8 cellular contexts compared by ENCODE assay signal in genomic region chr1:211632808-211633522, GRCh38. TPM values are rescaled to one million over a fixed set of nuclear protein-coding genes. Genes with fewer than 3 reads are reported as not detected.
DNase-seq lines count a peak whose midpoint lies in the region; ATAC-seq and TF ChIP-seq lines count a peak whose summit lies in the region.

No MANE protein-coding gene starts in this region.

- intact Hi-C loops in heart right ventricle (cut with DNase I) = loop anchor here in 1 of 10 donors (5.0 kb wide), 1 partner anchor 56 kb away; the partner anchor contains the start of gene SLC30A1

- H3K27me3 ChIP-seq in heart right ventricle = no peaks in the 10 kb centered on the region

- H3K9me3 ChIP-seq in heart right ventricle = no peaks in the 10 kb centered on the region

- 32 to 45% methylated on average over 13 of the region's 13 CpGs for WGBS in heart right ventricle, 2 donors

- H3K4me1 ChIP-seq in heart right ventricle = peaks cover 0 to 45% (median 21%) of the 10 kb centered on the region in 9 donors

- ATAC-seq in GM18909 (IDR thresholded peaks at IDR 0.05; ENCODE audit: poor library complexity, unreplicated experiment) (peak; percentile 38), SK-N-SH treated with all-trans-retinoic acid at 6 μM for 48 hours (peak; percentile 64), heart right ventricle (peak; percentile 72 to 87 (median 79)), HG03469 (IDR thresholded peaks at IDR 0.05; ENCODE audit: unreplicated experiment) (no peak), HG02571 (IDR thresholded peaks at IDR 0.05; ENCODE audit: unreplicated experiment) (no peak), HG03565 (IDR thresholded peaks at IDR 0.05; ENCODE audit: unreplicated experiment) (no peak)

- TF ChIP-seq CTCF in heart right ventricle (IDR thresholded peaks at IDR 0.05) = no peak

- H3K27ac ChIP-seq in heart right ventricle = peak overlapping the region; percentile 47 to 88 (median 73)

- H3K4me3 ChIP-seq in heart right ventricle (no peak overlapping the region), skeletal muscle cell (ENCODE audit: low read depth, low read length) (no peak overlapping the region)

- no peaks in the 10 kb centered on the region for H3K36me3 ChIP-seq in heart right ventricle

- DNase-seq in heart right ventricle (peak; percentile 63 to 70), skeletal muscle cell (ENCODE audit: low read depth) (peak; percentile 64), T-helper 1 cell (no peak)

TF ChIP-seq in SK-N-SH treated with all-trans-retinoic acid at 6 μM for 48 hours, 23 proteins besides CTCF, POLR2A, EP300 and RAD21:
- TF ChIP-seq TOX (CRISPR knock-in tag; IDR thresholded peaks at IDR 0.05; ENCODE audit: borderline replicate concordance) (no peak), OSR1 (CRISPR knock-in tag; IDR thresholded peaks at IDR 0.05) (0 out of 2 replicates have a peak, but pooled peaks have one; percentile 41)
TF ChIP-seq in SK-N-SH treated with all-trans-retinoic acid at 6 μM for 48 hours: peak in this region for 1.

RNA-seq across cellular contexts. Expression of gene NEK2, which starts 42.5 kb away (rescaled TPM):
- total RNA-seq in heart right ventricle = 1 to 10 TPM in 2 of 10 donors, under 1 TPM in 3, not detected in 5; 0.12 to 2.1 (median 0.23) TPM
- polyA plus RNA-seq in heart right ventricle = under 1 TPM in 1 of 2 donors, not detected in 1; 0.04 TPM

RNA-seq across cellular contexts. Expression of gene SLC30A1, which starts 54.0 kb away (rescaled TPM):
- total RNA-seq in heart right ventricle = 10 to 100 TPM in 9 of 10 donors, 1 to 10 TPM in 1; 8.1 to 26.5 (median 16.1) TPM
- polyA plus RNA-seq in heart right ventricle = 1 to 10 TPM; 1.4 to 4.2 TPM

Comparison
In these comparisons a context has a peak if more than half of its experiments do, and no peak if none do; other contexts are left out.
1. ATAC-seq: peak in GM18909 (single experiment), SK-N-SH treated with all-trans-retinoic acid at 6 μM for 48 hours (single experiment) and heart right ventricle (8 of 8); none in HG03469 (single experiment), HG02571 (single experiment) and HG03565 (single experiment).
2. DNase-seq: peak in heart right ventricle (2 of 2) and skeletal muscle cell (single experiment); none in T-helper 1 cell (0 of 5).